In the genomic region with DNA sequence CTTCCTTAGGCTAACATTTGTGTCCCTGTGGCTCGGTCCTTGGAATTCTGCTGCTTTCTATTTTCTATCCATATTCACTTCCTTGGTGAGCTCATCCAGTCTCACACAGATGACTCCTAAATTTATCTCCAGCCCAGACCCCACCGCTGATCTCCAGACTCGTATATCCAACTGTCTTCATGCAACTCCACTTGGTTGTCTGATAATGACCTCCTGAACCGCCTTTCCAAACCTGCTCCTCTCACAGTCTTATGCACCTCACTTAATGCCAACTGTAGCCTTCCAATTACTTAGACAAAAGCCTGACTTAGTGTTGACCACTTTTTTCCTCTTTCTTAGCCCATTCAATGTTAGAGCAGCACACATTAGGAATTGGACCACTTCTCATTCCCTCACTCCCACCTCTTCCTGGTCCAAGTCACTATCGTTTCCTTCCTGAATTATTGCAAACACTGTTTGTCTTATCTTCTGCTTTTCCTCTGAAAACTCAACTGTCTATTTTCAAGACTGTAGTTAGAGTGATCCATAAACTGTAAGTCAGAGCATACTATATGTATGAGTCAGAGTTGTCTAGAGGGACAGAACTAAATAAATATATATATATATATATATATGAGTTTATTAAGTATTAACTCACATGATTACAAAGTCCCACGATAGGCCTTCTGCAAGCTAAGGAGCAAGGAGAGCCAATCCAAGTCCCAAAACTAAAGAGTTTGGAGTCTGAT, we compare ENCODE assay signal across 1 cellular context.
TF ChIP-seq lines count a peak whose summit lies in the region.

No MANE protein-coding gene starts in this region.

TF ChIP-seq in IMR-90, 13 proteins besides CTCF, POLR2A, EP300 and RAD21 (continued from another document):
- no peak for TF ChIP-seq NFE2L2 (IDR thresholded peaks at IDR 0.05; ENCODE audit: low read depth, low read length)
- no peak for TF ChIP-seq SMC3 (IDR thresholded peaks at IDR 0.05; ENCODE audit: low read depth, low read length)
- TF ChIP-seq CHD1 (IDR thresholded peaks at IDR 0.05; ENCODE audit: low read depth, low read length) = no peak
- TF ChIP-seq CEBPB (IDR thresholded peaks at IDR 0.05; ENCODE audit: low read depth, low read length) = no peak
- TF ChIP-seq, protein P1, sequence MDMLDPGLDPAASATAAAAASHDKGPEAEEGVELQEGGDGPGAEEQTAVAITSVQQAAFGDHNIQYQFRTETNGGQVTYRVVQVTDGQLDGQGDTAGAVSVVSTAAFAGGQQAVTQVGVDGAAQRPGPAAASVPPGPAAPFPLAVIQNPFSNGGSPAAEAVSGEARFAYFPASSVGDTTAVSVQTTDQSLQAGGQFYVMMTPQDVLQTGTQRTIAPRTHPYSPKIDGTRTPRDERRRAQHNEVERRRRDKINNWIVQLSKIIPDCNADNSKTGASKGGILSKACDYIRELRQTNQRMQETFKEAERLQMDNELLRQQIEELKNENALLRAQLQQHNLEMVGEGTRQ (IDR thresholded peaks at IDR 0.05; ENCODE audit: low read depth, low read length) = no peak
